Comparison of ENCODE assay signal across 9 cellular contexts in genomic region chr9:2229109-2229733, GRCh38.
DNase-seq lines count a peak whose midpoint lies in the region; ATAC-seq and TF ChIP-seq lines count a peak whose summit lies in the region.
"Had no signal": no experiment of that assay in that cellular context is flagged by ENCODE, and none has a peak within 500 bp of the region (broad histone marks: within the 10 kb centered on the region; RNA-seq: fewer than 3 reads in every experiment).

No MANE protein-coding gene starts in this region.

- H3K4me2 ChIP-seq in smooth muscle cell: peak overlapping the region; percentile 6

- H3K9me3 ChIP-seq in smooth muscle cell (replicated peaks; ENCODE audit: low read depth): no peaks in the 10 kb centered on the region
- no peaks in the 10 kb centered on the region for H3K9me3 ChIP-seq in effector memory CD4-positive, alpha-beta T cell (ENCODE audit: control insufficient read depth, low read length)

- no peaks in the 10 kb centered on the region for H4K20me1 ChIP-seq in smooth muscle cell (ENCODE audit: low read depth)

- no peak for TF ChIP-seq CTCF in smooth muscle cell (IDR thresholded peaks at IDR 0.05; ENCODE audit: borderline replicate concordance, insufficient read depth, poor library complexity, severe bottlenecking)

- ATAC-seq in GM19467 (IDR thresholded peaks at IDR 0.05; ENCODE audit: unreplicated experiment) (peak; percentile 56), HG03108 (IDR thresholded peaks at IDR 0.05; ENCODE audit: unreplicated experiment) (peak; percentile 74)
- ATAC-seq: activated naive CD8-positive, alpha-beta T cell treated with anti-CD3 and anti-CD28 coated beads, Interleukin-2, amount 50 U/mL, for 24 hours had no signal

- no peak overlapping the region for H3K4me3 ChIP-seq in smooth muscle cell
- H3K4me3 ChIP-seq in effector memory CD4-positive, alpha-beta T cell (ENCODE audit: insufficient read depth, low read depth, low read length, poor library complexity, severe bottlenecking): no peak overlapping the region

- DNase-seq in SKM-1 treated with dmso at 0.1 percent for 144 hours (lab: John Stamatoyannopoulos, UW; ENCODE audit: unreplicated experiment) (peak; percentile 48), smooth muscle cell (lab: John Stamatoyannopoulos, UW; ENCODE audit: unreplicated experiment) (no peak), midbrain (lab: John Stamatoyannopoulos, UW) (no peak)
- no peak for DNase-seq in activated CD4-positive, alpha-beta T cell treated with anti-CD3 and anti-CD28 coated beads, Interleukin-2, amount 50 U/mL, for 48 hours
- no peak for DNase-seq in effector memory CD4-positive, alpha-beta T cell
- DNase-seq: activated naive CD8-positive, alpha-beta T cell treated with anti-CD3 and anti-CD28 coated beads, Interleukin-2, amount 50 U/mL, for 24 hours; T-helper 9 cell had no signal

- 75% methylated on average over 3 of the region's 3 CpGs for WGBS in smooth muscle cell (ENCODE audit: low lambda C conversion rate)

- H3K9ac ChIP-seq in smooth muscle cell (ENCODE audit: low read depth): no peak overlapping the region

- peaks cover under 1% of the 10 kb centered on the region for H3K4me1 ChIP-seq in smooth muscle cell (ENCODE audit: low read depth)
- no peaks in the 10 kb centered on the region for H3K4me1 ChIP-seq in effector memory CD4-positive, alpha-beta T cell (ENCODE audit: control insufficient read depth, insufficient read depth, low read length, poor library complexity, severe bottlenecking)

- H3K36me3 ChIP-seq in smooth muscle cell (ENCODE audit: low read depth): no peaks in the 10 kb centered on the region
- no peaks in the 10 kb centered on the region for H3K36me3 ChIP-seq in effector memory CD4-positive, alpha-beta T cell (ENCODE audit: control insufficient read depth, insufficient read depth, low read length)

- peaks cover 3% of the 10 kb centered on the region for H3F3A ChIP-seq in smooth muscle cell (ENCODE audit: low read depth)

- no peaks in the 10 kb centered on the region for H3K27me3 ChIP-seq in smooth muscle cell (ENCODE audit: low read depth)
- no peaks in the 10 kb centered on the region for H3K27me3 ChIP-seq in effector memory CD4-positive, alpha-beta T cell (replicated peaks; ENCODE audit: control insufficient read depth, insufficient read depth, low read length, poor library complexity, severe bottlenecking)

- no peak overlapping the region for H2AFZ ChIP-seq in smooth muscle cell (ENCODE audit: low read depth)

- H3K27ac ChIP-seq in smooth muscle cell (ENCODE audit: low read depth): peak overlapping the region; percentile 84
- H3K27ac ChIP-seq in effector memory CD4-positive, alpha-beta T cell (ENCODE audit: insufficient read depth, low read length, poor library complexity, severe bottlenecking): no peak overlapping the region

- H3K79me2 ChIP-seq in smooth muscle cell (ENCODE audit: low read depth): no peaks in the 10 kb centered on the region
